Comparison of ENCODE assay signal across 21 cellular contexts in genomic region chr7:47999413-47999812, GRCh38. TPM values are rescaled to one million over a fixed set of nuclear protein-coding genes. Genes with fewer than 3 reads are reported as not detected.
DNase-seq lines count a peak whose midpoint lies in the region; ATAC-seq, FAIRE-seq and TF ChIP-seq lines count a peak whose summit lies in the region.
"Had no signal": no experiment of that assay in that cellular context is flagged by ENCODE, and none has a peak within 500 bp of the region (broad histone marks: within the 10 kb centered on the region; RNA-seq: fewer than 3 reads in every experiment).

No MANE protein-coding gene starts in this region.

- no peaks in the 10 kb centered on the region for H3K79me2 ChIP-seq in HCT116 (ENCODE audit: insufficient read depth, low read length)
- no peaks in the 10 kb centered on the region for H3K79me2 ChIP-seq in H1 (ENCODE audit: control insufficient read depth in 1 of 2, insufficient read depth in 2 of 2, low read length in 2 of 2)

- peak overlapping the region; percentile 34; the same call in 1 of the 2 replicates for H3K27ac ChIP-seq in HCT116 (ENCODE audit: low read depth, low read length)
- peak overlapping the region; percentile 86 for H3K27ac ChIP-seq in SJSA1
- H3K27ac ChIP-seq in H1 (ENCODE audit: low read depth, low read length) = no peak overlapping the region
- H3K27ac ChIP-seq: A549; BLaER1 treated with 17β-estradiol and CSF1 and Interleukin-3, amounts not matched to agents 10 nM and 100 nM had no signal

- 92% methylated on average over 12 of the region's 12 CpGs; no CpG with 5 or more reads in 1 of the 2 experiments for WGBS in H1 (ENCODE audit: extremely low coverage in 1 of 2, insufficient coverage in 1 of 2, insufficient read length in 1 of 2, insufficient replicate concordance in 2 of 2, low coverage in 1 of 2, low lambda C conversion rate in 2 of 2, missing lambda C conversion rate in 1 of 2), 2 experiments

- H3K4me3 ChIP-seq in HCT116 (replicated peaks in 1 of 2; ENCODE audit: low read depth in 1 of 2, low read length in 2 of 2) (peak overlapping the region; percentile 41 to 55), SJSA1 (peak overlapping the region; percentile 24), H1 (ENCODE audit: extremely low read depth in 1 of 4, insufficient read depth in 2 of 4, low read depth in 3 of 4, low read length in 4 of 4) (no peak overlapping the region)
- H3K4me3 ChIP-seq: A549; BLaER1 treated with 17β-estradiol and CSF1 and Interleukin-3, amounts not matched to agents 10 nM and 100 nM had no signal

- H3K9me2 ChIP-seq in HCT116 (ENCODE audit: insufficient read depth) = no peaks in the 10 kb centered on the region

- no peaks in the 10 kb centered on the region for H3K79me1 ChIP-seq in H1 (ENCODE audit: low read depth, low read length)

- intact Hi-C loops in HCT116 (cut with micrococcal nuclease) = no loop called here

- H3K9me3 ChIP-seq in HCT116 (ENCODE audit: control insufficient read depth in 1 of 2, insufficient read depth in 1 of 2, low read depth in 1 of 2, low read length in 2 of 2) = no peaks in the 10 kb centered on the region
- H3K9me3 ChIP-seq in SJSA1 (replicated peaks) = no peaks in the 10 kb centered on the region
- no peaks in the 10 kb centered on the region for H3K9me3 ChIP-seq in H1 (ENCODE audit: insufficient read depth in 2 of 2, low read depth in 1 of 2, low read length in 1 of 2)
- H3K9me3 ChIP-seq: BE2C had no signal

- no peak overlapping the region for H4K5ac ChIP-seq in H1 (ENCODE audit: insufficient read length, low read depth, low read length)

- H2BK120ac ChIP-seq in H1 (replicated peaks; ENCODE audit: low read depth, low read length) = no peak overlapping the region

- H3K9ac ChIP-seq in HCT116 (ENCODE audit: low read length) (peak overlapping the region; percentile 43; the same call in 1 of the 2 replicates), H1 (replicated peaks in 1 of 4; ENCODE audit: extremely low read depth in 1 of 4, low read depth in 3 of 4, low read length in 3 of 4) (no peak overlapping the region)
- H3K9ac ChIP-seq: BLaER1 treated with 17β-estradiol and CSF1 and Interleukin-3, amounts not matched to agents 10 nM and 100 nM had no signal

- H3K56ac ChIP-seq in H1 (replicated peaks; ENCODE audit: insufficient read length, low read depth, low read length) = no peak overlapping the region

- RAD21 ChIA-PET in HCT116 (lab: Charles Lee; ENCODE audit: low non-redundant PET in 1 of 2, low total read pairs in 2 of 2, uncharacterized antibody in 2 of 2, unreplicated experiment in 2 of 2) = no interaction called here

- H3K14ac ChIP-seq in H1 (ENCODE audit: insufficient read length) = no peak overlapping the region

- no peak overlapping the region for H3K4ac ChIP-seq in H1 (replicated peaks; ENCODE audit: insufficient read length, low read depth, low read length)

- H2BK5ac ChIP-seq in H1 (ENCODE audit: low read depth, low read length) = no peak overlapping the region

- H4K91ac ChIP-seq in H1 (replicated peaks; ENCODE audit: insufficient read length, low read length) = no peak overlapping the region

- H2BK12ac ChIP-seq in H1 (ENCODE audit: low read depth, low read length) = 0 out of 2 replicates have a peak overlapping the region, but pooled peaks have one; percentile 75

- no peak overlapping the region; the same call in 1 of the 2 replicates for H3K18ac ChIP-seq in H1 (ENCODE audit: extremely low read depth, low read length)

- H2BK15ac ChIP-seq in H1 (ENCODE audit: low read length) = no peak overlapping the region

- H3K27me3 ChIP-seq in HCT116 (ENCODE audit: insufficient read depth, low read length) (no peaks in the 10 kb centered on the region), SJSA1 (replicated peaks) (no peaks in the 10 kb centered on the region), H1 (replicated peaks in 1 of 4; ENCODE audit: control insufficient read depth in 3 of 4, extremely low read depth in 1 of 4, insufficient read depth in 3 of 4, low read length in 3 of 4) (no peaks in the 10 kb centered on the region)
- H3K27me3 ChIP-seq: BE2C; BLaER1 treated with 17β-estradiol and CSF1 and Interleukin-3, amounts not matched to agents 10 nM and 100 nM had no signal

- TF ChIP-seq RAD21 in HCT116 (IDR thresholded peaks at IDR 0.05; ENCODE audit: low read depth) (no peak), H1 (IDR thresholded peaks at IDR 0.05 in 1 of 2, conservative IDR thresholded peaks at IDR 0.05 in 1 of 2; ENCODE audit: low read depth in 2 of 2, low read length in 2 of 2) (no peak)

- no peak overlapping the region for H2AK5ac ChIP-seq in H1 (ENCODE audit: low read depth, low read length)

- no peak for TF ChIP-seq EP300 in H1 (IDR thresholded peaks at IDR 0.05; ENCODE audit: borderline replicate concordance in 1 of 2, low read depth in 2 of 2, low read length in 2 of 2)

- H2AFZ ChIP-seq in HCT116 (ENCODE audit: low read depth, low read length, poor library complexity, severe bottlenecking) (peak overlapping the region; percentile 84), H1 (ENCODE audit: low read length) (no peak overlapping the region)

- FAIRE-seq in H1 (lab: Jason Lieb, UNC) (no peak), urothelium cell line (lab: Jason Lieb, UNC) (peak; percentile 23)
- FAIRE-seq: A549, GM12892 had no signal

- H3K4me2 ChIP-seq in HCT116 (ENCODE audit: low read length) = peak overlapping the region; percentile 80
- no peak overlapping the region for H3K4me2 ChIP-seq in H1 (ENCODE audit: insufficient read depth in 1 of 2, low read depth in 2 of 2, low read length in 2 of 2)
- H3K4me2 ChIP-seq: BLaER1 treated with 17β-estradiol and CSF1 and Interleukin-3, amounts not matched to agents 10 nM and 100 nM had no signal

- CTCF ChIA-PET in HCT116 (lab: Charles Lee) = interaction anchor here (1.5 kb wide), 1 partner anchor 11 kb away, joined by 4 read pairs; no protein-coding TSS in a partner anchor
- CTCF ChIA-PET in H1 (lab: Charles Lee; ENCODE audit: partially characterized antibody) = interaction anchor here (0.9 to 1.3 kb wide), 4 partner anchors 10 to 109 kb away, joined by 3 to 4 read pairs (median 3); no protein-coding TSS in a partner anchor

- H3K23me2 ChIP-seq in H1 (ENCODE audit: low read depth, low read length) = peaks cover 4% of the 10 kb centered on the region; the same call in 1 of the 2 replicates

- H3K4me1 ChIP-seq in HCT116 (ENCODE audit: control insufficient read depth in 1 of 2, insufficient read depth in 2 of 2, low read length in 2 of 2) (peaks cover 0 to 19% of the 10 kb centered on the region in 2 experiments; a peak in 3 of 4 replicates), SJSA1 (replicated peaks) (peaks cover 27% of the 10 kb centered on the region), H1 (replicated peaks in 1 of 4; ENCODE audit: control insufficient read depth in 3 of 4, insufficient read depth in 4 of 4, low read length in 3 of 4) (no peaks in the 10 kb centered on the region)
- H3K4me1 ChIP-seq: BE2C had no signal

- no peak overlapping the region for H4K8ac ChIP-seq in H1 (ENCODE audit: extremely low read depth, insufficient read depth, low read length)

- H4K20me1 ChIP-seq in HCT116 (ENCODE audit: insufficient read depth) (no peaks in the 10 kb centered on the region), H1 (replicated peaks in 1 of 2; ENCODE audit: control insufficient read depth in 1 of 2, insufficient read depth in 2 of 2, low read length in 2 of 2) (peaks cover 0 to 2% of the 10 kb centered on the region in 2 experiments)
- H4K20me1 ChIP-seq: BLaER1 treated with 17β-estradiol and CSF1 and Interleukin-3, amounts not matched to agents 10 nM and 100 nM had no signal

- H3K23ac ChIP-seq in H1 (ENCODE audit: insufficient read length) = no peak overlapping the region

- BruUV-seq in HCT116 (replicated peaks; lab: Mats Ljungman, UMichigan) = no TSS peak

- H3K36me3 ChIP-seq in HCT116 (ENCODE audit: control insufficient read depth in 1 of 2, insufficient read depth in 2 of 2, low read length in 2 of 2) = no peaks in the 10 kb centered on the region
- H3K36me3 ChIP-seq in SJSA1 = no peaks in the 10 kb centered on the region; the same call in 1 of the 2 replicates
- H3K36me3 ChIP-seq in H1 (ENCODE audit: control insufficient read depth in 2 of 4, insufficient read depth in 4 of 4, low read length in 3 of 4) = no peaks in the 10 kb centered on the region
- H3K36me3 ChIP-seq: BE2C; BLaER1 treated with 17β-estradiol and CSF1 and Interleukin-3, amounts not matched to agents 10 nM and 100 nM had no signal

- TF ChIP-seq POLR2A in HCT116 (IDR thresholded peaks at IDR 0.05; ENCODE audit: borderline replicate concordance, extremely low read depth, insufficient read depth, insufficient read length) (no peak), H1 (IDR thresholded peaks at IDR 0.05; ENCODE audit: control extremely low read depth in 1 of 2, low read depth in 2 of 2, low read length in 2 of 2) (no peak)

- H2BK20ac ChIP-seq in H1 (ENCODE audit: low read length) = no peak overlapping the region

- no peak for DNase-seq in HCT116 (ENCODE audit: low read depth, low spot score)
- DNase-seq in SJSA1 (ENCODE audit: low read depth in 1 of 2, low spot score in 2 of 2) = no peak
- DNase-seq in H1 (ENCODE audit: low read depth in 1 of 2, low spot score in 2 of 2) = no peak
- DNase-seq in urothelium cell line (ENCODE audit: low spot score) = no peak
- no peak for DNase-seq in NCI-H1105 (lab: John Stamatoyannopoulos, UW)
- DNase-seq in iPS-NIHi11 (ENCODE audit: low spot score) = no peak
- DNase-seq in left lobe of liver (ENCODE audit: low spot score) = no peak
- DNase-seq: 8988T; ACHN; AML-193; BE2C; CD4-positive, alpha-beta T cell; COR-L47; DMS153; DND-41; GOT3; H7 had no signal

- no peak for ATAC-seq in HCT116
- no peak for ATAC-seq in left lobe of liver

- TF ChIP-seq CTCF in HCT116 (IDR thresholded peaks at IDR 0.05 in 2 of 3, conservative IDR thresholded peaks at IDR 0.05 in 1 of 3; ENCODE audit: borderline replicate concordance in 1 of 3, insufficient read depth in 1 of 3, low read depth in 2 of 3, low read length in 2 of 3) (no peak), H1 (IDR thresholded peaks at IDR 0.05; ENCODE audit: control extremely low read depth in 1 of 3, insufficient read depth in 1 of 3, low read depth in 1 of 3, low read length in 3 of 3) (no peak)

- POLR2A ChIA-PET in HCT116 (lab: Charles Lee) (interaction anchor here (0.9 to 3.7 kb wide), 7 partner anchors 8 to 96 kb away, joined by 3 to 23 read pairs (median 6); partner anchors contain the start of gene UPP1), H1 (lab: Charles Lee; ENCODE audit: partially characterized antibody) (interaction anchor here (1.5 to 1.7 kb wide), 2 partner anchors 8 to 20 kb away, joined by 3 to 4 read pairs; no protein-coding TSS in a partner anchor)

RNA-seq across cellular contexts. Expression of gene HUS1, which starts 20.0 kb away (rescaled TPM):
- 30.0 TPM for total RNA-seq in HCT116 (2021; ENCODE audit: unreplicated experiment)
- 11.7 and 13.8 TPM in 2 replicates for polyA plus RNA-seq in HCT116 (2012)
- total RNA-seq in SJSA1 (2014; rRNA removed; shearing (Covaris generic)) = 36.9 and 46.6 TPM in 2 replicates
- total RNA-seq in H1 (2021; fragmentation: NEBNext Ultra II Directional; extraction: Animal tissue kit (Norgen Biotek cat#: 25700)) = 32.0 and 33.0 TPM in 2 replicates
- 11.4 and 15.0 TPM in 2 replicates for polyA plus RNA-seq in H1 (2011; rRNA removed)
- polyA plus RNA-seq in H1 (2011; cell fraction: cytosol; rRNA removed) = 16.1 TPM
- polyA plus RNA-seq in H1 (2011; cell fraction: nucleus; rRNA removed) = 7.5 TPM
- 13.8 to 25.8 TPM (median 15.5 TPM) in 4 replicates for polyA plus RNA-seq in H1 (2012, experiment 1 of 2)
- polyA plus RNA-seq in H1 (2012, experiment 2 of 2) = 7.0 TPM
- polyA plus RNA-seq in H1 (2013, experiment 1 of 2) = 21.8 TPM
- 19.4 TPM for polyA plus RNA-seq in H1 (2013, experiment 2 of 2)
- 23.8 and 33.5 TPM in 2 replicates for polyA minus RNA-seq in H1 (2011; rRNA and poly(A)+ RNA removed)
- 20.3 TPM for polyA minus RNA-seq in H1 (2011; cell fraction: cytosol; rRNA and poly(A)+ RNA removed)
- 29.9 TPM for polyA minus RNA-seq in H1 (2011; cell fraction: nucleus; rRNA and poly(A)+ RNA removed)
- 15.4 TPM for total RNA-seq in left lobe of liver

RNA-seq across cellular contexts. Expression of gene SUN3, which starts 29.5 kb away (rescaled TPM):
- 4.5 TPM for total RNA-seq in HCT116 (2021; ENCODE audit: unreplicated experiment)
- polyA plus RNA-seq in HCT116 (2012) = 3.2 and 3.4 TPM in 2 replicates
- total RNA-seq in SJSA1 (2014; rRNA removed; shearing (Covaris generic)) = 17.0 and 24.4 TPM in 2 replicates
- total RNA-seq in H1 (2021; fragmentation: NEBNext Ultra II Directional; extraction: Animal tissue kit (Norgen Biotek cat#: 25700)) = not detected in 2 replicates
- not detected in 2 replicates for polyA plus RNA-seq in H1 (2011; rRNA removed)
- polyA plus RNA-seq in H1 (2011; cell fraction: cytosol; rRNA removed) = not detected
- not detected for polyA plus RNA-seq in H1 (2011; cell fraction: nucleus; rRNA removed)
- polyA plus RNA-seq in H1 (2012, experiment 1 of 2) = not detected in 4 replicates
- not detected for polyA plus RNA-seq in H1 (2012, experiment 2 of 2)
- polyA plus RNA-seq in H1 (2013, experiment 1 of 2) = 0.24 TPM
- polyA plus RNA-seq in H1 (2013, experiment 2 of 2) = 0.17 TPM
- polyA minus RNA-seq in H1 (2011; rRNA and poly(A)+ RNA removed) = not detected in 2 replicates
- not detected for polyA minus RNA-seq in H1 (2011; cell fraction: cytosol; rRNA and poly(A)+ RNA removed)
- not detected for polyA minus RNA-seq in H1 (2011; cell fraction: nucleus; rRNA and poly(A)+ RNA removed)
- not detected for total RNA-seq in left lobe of liver
- total RNA-seq: CD4-positive, alpha-beta T cell; H7 had no signal
- polyA plus RNA-seq: A549, CD14-positive monocyte had no signal

RNA-seq across cellular contexts. Expression of gene C7orf57, which starts 35.9 kb away (rescaled TPM):
- total RNA-seq in HCT116 (2021; ENCODE audit: unreplicated experiment) = 0.15 TPM
- polyA plus RNA-seq in HCT116 (2012) = 0.17 and 0.37 TPM in 2 replicates
- 0.34 and 3.8 TPM in 2 replicates for total RNA-seq in SJSA1 (2014; rRNA removed; shearing (Covaris generic))
- total RNA-seq in H1 (2021; fragmentation: NEBNext Ultra II Directional; extraction: Animal tissue kit (Norgen Biotek cat#: 25700)) = 0.27 and 0.56 TPM in 2 replicates
- 0.08 and 0.25 TPM in 2 replicates for polyA plus RNA-seq in H1 (2011; rRNA removed)
- polyA plus RNA-seq in H1 (2011; cell fraction: cytosol; rRNA removed) = 0.27 TPM
- 0.57 TPM for polyA plus RNA-seq in H1 (2011; cell fraction: nucleus; rRNA removed)
- polyA plus RNA-seq in H1 (2012, experiment 1 of 2) = 0.08 to 0.43 TPM (median 0.18 TPM) in 3 of 4 replicates, not detected in the other
- not detected for polyA plus RNA-seq in H1 (2012, experiment 2 of 2)
- 0.30 TPM for polyA plus RNA-seq in H1 (2013, experiment 1 of 2)
- 0.24 TPM for polyA plus RNA-seq in H1 (2013, experiment 2 of 2)
- 0.10 and 0.19 TPM in 2 replicates for polyA minus RNA-seq in H1 (2011; rRNA and poly(A)+ RNA removed)
- polyA minus RNA-seq in H1 (2011; cell fraction: cytosol; rRNA and poly(A)+ RNA removed) = not detected
- 0.40 TPM for polyA minus RNA-seq in H1 (2011; cell fraction: nucleus; rRNA and poly(A)+ RNA removed)
- not detected for total RNA-seq in left lobe of liver
- polyA plus RNA-seq: CD14-positive monocyte had no signal

RNA-seq across cellular contexts. Expression of gene PKD1L1, which starts 51.1 kb away (rescaled TPM):
- total RNA-seq in HCT116 (2021; ENCODE audit: unreplicated experiment) = 0.17 TPM
- 0.02 and 0.05 TPM in 2 replicates for polyA plus RNA-seq in HCT116 (2012)
- total RNA-seq in SJSA1 (2014; rRNA removed; shearing (Covaris generic)) = 0.19 and 0.53 TPM in 2 replicates
- total RNA-seq in H1 (2021; fragmentation: NEBNext Ultra II Directional; extraction: Animal tissue kit (Norgen Biotek cat#: 25700)) = 0.22 and 0.25 TPM in 2 replicates
- 0.35 and 0.46 TPM in 2 replicates for polyA plus RNA-seq in H1 (2011; rRNA removed)
- polyA plus RNA-seq in H1 (2011; cell fraction: cytosol; rRNA removed) = 0.12 TPM
- polyA plus RNA-seq in H1 (2011; cell fraction: nucleus; rRNA removed) = 0.31 TPM
- 0.04 to 0.19 TPM (median 0.09 TPM) in 4 replicates for polyA plus RNA-seq in H1 (2012, experiment 1 of 2)
- polyA plus RNA-seq in H1 (2012, experiment 2 of 2) = not detected
- 0.04 TPM for polyA plus RNA-seq in H1 (2013, experiment 1 of 2)
- 0.04 TPM for polyA plus RNA-seq in H1 (2013, experiment 2 of 2)
- 0.24 and 0.91 TPM in 2 replicates for polyA minus RNA-seq in H1 (2011; rRNA and poly(A)+ RNA removed)
- not detected for polyA minus RNA-seq in H1 (2011; cell fraction: cytosol; rRNA and poly(A)+ RNA removed)
- 1.00 TPM for polyA minus RNA-seq in H1 (2011; cell fraction: nucleus; rRNA and poly(A)+ RNA removed)
- 0.45 TPM for total RNA-seq in left lobe of liver
- polyA plus RNA-seq: CD14-positive monocyte had no signal

Comparison
In these comparisons a context has a peak if more than half of its experiments do, and no peak if none do; other contexts are left out.
1. H3K4me3 ChIP-seq: peak in HCT116 (2 of 2) and SJSA1 (single experiment); none in H1 (0 of 4).
2. Of the 16 proteins assayed by ChIP-seq in both H1 and HCT116: peak only in H1: none; only in HCT116: none; in both: CEBPB; in neither: 15.